In the genomic region with DNA sequence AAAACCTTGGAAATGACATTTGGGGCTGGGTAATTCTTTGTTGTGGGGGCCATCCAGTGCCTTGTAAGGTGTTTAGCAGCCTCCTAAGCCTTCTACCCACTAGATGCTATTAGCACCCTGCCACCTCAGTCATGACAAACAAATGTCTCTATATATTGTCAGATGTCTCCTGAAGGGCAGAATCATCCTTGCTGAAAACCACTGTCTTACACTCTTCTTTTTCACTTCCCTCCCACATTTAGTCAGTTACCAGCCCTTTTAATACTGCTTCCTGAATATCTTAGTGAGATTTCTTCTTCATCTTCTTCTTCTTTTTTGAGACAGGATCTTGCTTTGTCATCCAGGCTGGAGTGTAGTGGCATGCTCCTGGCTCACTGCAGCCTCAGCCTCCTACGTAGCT, we compare ENCODE assay signal across 1 cellular context.
TF ChIP-seq lines count a peak whose summit lies in the region.

No MANE protein-coding gene starts in this region.

TF ChIP-seq in HepG2, 621 proteins besides CTCF, POLR2A, EP300 and RAD21 (continued from another document):
- TF ChIP-seq ZNF407 (CRISPR knock-in tag; IDR thresholded peaks at IDR 0.05; ENCODE audit: not compliant biosample characterization) (no peak), SKIL (CRISPR knock-in tag; IDR thresholded peaks at IDR 0.05; ENCODE audit: borderline replicate concordance) (no peak), KAT2B (IDR thresholded peaks at IDR 0.05; ENCODE audit: borderline replicate concordance, low read depth, low read length) (no peak), SMAD9 (CRISPR knock-in tag; IDR thresholded peaks at IDR 0.05) (no peak), ARNTL (CRISPR knock-in tag; IDR thresholded peaks at IDR 0.05) (no peak), ZNF672 (CRISPR knock-in tag; IDR thresholded peaks at IDR 0.05) (no peak), ZNF773 (CRISPR knock-in tag; IDR thresholded peaks at IDR 0.05; ENCODE audit: borderline replicate concordance) (no peak), JUND (CRISPR knock-in tag; IDR thresholded peaks at IDR 0.05) (no peak), BCL3 (CRISPR knock-in tag; IDR thresholded peaks at IDR 0.05) (no peak), ZNF501 (CRISPR knock-in tag; IDR thresholded peaks at IDR 0.05) (no peak), DNMT1 (CRISPR knock-in tag; IDR thresholded peaks at IDR 0.05) (no peak), KDM1A (CRISPR knock-in tag; IDR thresholded peaks at IDR 0.05) (no peak), ZNF235 (CRISPR knock-in tag; IDR thresholded peaks at IDR 0.05; ENCODE audit: borderline replicate concordance) (no peak)
